In the genomic region with DNA sequence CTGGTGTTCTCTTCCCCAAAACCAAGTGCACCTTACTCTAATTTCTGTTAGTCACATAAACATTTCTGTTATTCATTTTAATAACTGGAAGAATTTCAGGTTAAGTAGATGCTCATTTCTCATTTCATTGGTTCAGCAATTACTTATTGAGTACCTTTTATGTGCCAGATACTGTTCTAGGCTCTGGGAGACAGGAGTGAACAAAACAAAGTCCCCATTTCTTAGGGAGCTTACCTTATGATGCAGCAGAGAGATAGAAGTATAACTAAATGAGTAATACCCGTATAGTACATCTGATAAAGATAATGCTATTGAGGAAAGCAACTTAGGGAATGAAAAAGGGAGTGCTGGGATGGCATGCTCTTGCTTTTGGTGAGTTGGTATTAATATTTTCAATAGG, we compare ENCODE assay signal across 30 cellular contexts. TPM values are rescaled to one million over a fixed set of nuclear protein-coding genes. Genes with fewer than 3 reads are reported as not detected.
DNase-seq lines count a peak whose midpoint lies in the region; ATAC-seq and TF ChIP-seq lines count a peak whose summit lies in the region.
"Had no signal": no experiment of that assay in that cellular context is flagged by ENCODE, and none has a peak within 500 bp of the region (broad histone marks: within the 10 kb centered on the region; RNA-seq: fewer than 3 reads in every experiment).

No MANE protein-coding gene starts in this region.

- peaks cover 68% of the 10 kb centered on the region for H3K4me1 Mint-ChIP-seq in activated CD4-positive, alpha-beta T cell treated with anti-CD3 and anti-CD28 coated beads, Interleukin-2, amount 10 ng/mL, durations not matched to agents 24 days and 14 days
- H3K4me1 Mint-ChIP-seq in natural killer cell (peaks cover 71 to 77% of the 10 kb centered on the region in 2 donors), GM23338 (no peaks in the 10 kb centered on the region)
- H3K4me1 Mint-ChIP-seq in natural killer cell treated with Interleukin-12 subunit alpha and Interleukin-12 subunit beta and Interleukin-15 and Interleukin-18, amount 100 ng/mL, for 72 hours (ENCODE audit: low read depth in 2 of 2), result peaks cover 60 to 75% of the 10 kb centered on the region in 2 donors
- peaks cover 77% of the 10 kb centered on the region for H3K4me1 Mint-ChIP-seq in central memory CD8-positive, alpha-beta T cell

- no peaks in the 10 kb centered on the region for H4K20me1 ChIP-seq in GM23338 (replicated peaks; ENCODE audit: insufficient read depth)

- peaks cover 11% of the 10 kb centered on the region for H3K9me3 Mint-ChIP-seq in activated CD4-positive, alpha-beta T cell treated with anti-CD3 and anti-CD28 coated beads, Interleukin-2, amount 10 ng/mL, durations not matched to agents 24 days and 14 days
- no peaks in the 10 kb centered on the region for H3K9me3 Mint-ChIP-seq in natural killer cell
- H3K9me3 Mint-ChIP-seq in natural killer cell treated with Interleukin-12 subunit alpha and Interleukin-12 subunit beta and Interleukin-15 and Interleukin-18, amount 100 ng/mL, for 72 hours, result no peaks in the 10 kb centered on the region
- no peaks in the 10 kb centered on the region for H3K9me3 Mint-ChIP-seq in central memory CD8-positive, alpha-beta T cell
- H3K9me3 Mint-ChIP-seq in GM23338, result peaks cover 14% of the 10 kb centered on the region; the same call in 2 of the 3 replicates

- no peaks in the 10 kb centered on the region for H3K27me3 ChIP-seq in GM23338 (ENCODE audit: insufficient read depth)
- H3K27me3 ChIP-seq: ascending aorta, neural progenitor cell, Peyer's patch, suprapubic skin, upper lobe of right lung had no signal

- H3K4me2 ChIP-seq in GM23338, result no peak overlapping the region
- H3K4me2 ChIP-seq: neural progenitor cell had no signal

- no peak for ATAC-seq in natural killer cell
- ATAC-seq in natural killer cell treated with Interleukin-12 subunit alpha and Interleukin-12 subunit beta and Interleukin-15 and Interleukin-18, amount 100 ng/mL, for 72 hours, result no peak
- no peak for ATAC-seq in central memory CD8-positive, alpha-beta T cell (replicated peaks; ENCODE audit: extremely low read depth, poor library complexity, severe bottlenecking)
- no peak for ATAC-seq in GM23338
- ATAC-seq in GM18870 (IDR thresholded peaks at IDR 0.05; ENCODE audit: unreplicated experiment), result no peak
- ATAC-seq: stimulated activated naive B cell treated with anti-CD40 and anti-IgM and Interleukin-4, amounts not matched to agents 10 μg/mL and 1 μg/mL and 100 μg/mL, for 72 hours; upper lobe of right lung had no signal

- no peaks in the 10 kb centered on the region for H3K4me1 ChIP-seq in GM23338 (ENCODE audit: insufficient read depth)
- H3K4me1 ChIP-seq: neural progenitor cell, parathyroid adenoma, Peyer's patch had no signal

- intact Hi-C loops in activated CD4-positive, alpha-beta T cell treated with anti-CD3 and anti-CD28 coated beads, Interleukin-2, amount 10 ng/mL, durations not matched to agents 24 days and 14 days (cut with micrococcal nuclease), result no loop called here
- intact Hi-C loops in natural killer cell (cut with micrococcal nuclease), result no loop called here

- no peak overlapping the region for H2AFZ ChIP-seq in GM23338
- H2AFZ ChIP-seq: neural progenitor cell, parathyroid adenoma had no signal

- DNase-seq in activated CD4-positive, alpha-beta T cell treated with anti-CD3 and anti-CD28 coated beads, Interleukin-2, amount 10 ng/mL, durations not matched to agents 24 days and 14 days, result no peak
- no peak for DNase-seq in activated CD4-positive, alpha-beta T cell treated with anti-CD3 and anti-CD28 coated beads, Interleukin-2, amount 50 U/mL, for 4 hours
- DNase-seq in natural killer cell (no peak), GM23338 (ENCODE audit: low spot score) (no peak), DMS 273 treated with DMSO at 0.1 percent for 48 hours (lab: John Stamatoyannopoulos, UW) (no peak)
- no peak for DNase-seq in natural killer cell treated with Interleukin-12 subunit alpha and Interleukin-12 subunit beta and Interleukin-15 and Interleukin-18, amount 100 ng/mL, for 72 hours (ENCODE audit: low spot score)
- DNase-seq in central memory CD8-positive, alpha-beta T cell (ENCODE audit: low spot score in 2 of 2), result no peak
- DNase-seq: 8988T; activated naive CD4-positive, alpha-beta T cell; effector CD4-positive, alpha-beta T cell; GOT3; hypothalamus; mammary epithelial cell; NCI-H1048; NCI-H1694; NCI-H446 treated with DMSO at 0.1 percent for 48 hours; NCI-H774; Peyer's patch; retina; SHP77 treated with DMSO at 0.1 percent for 48 hours; stimulated activated naive B cell treated with anti-CD40 and anti-IgM and Interleukin-4, amounts not matched to agents 10 μg/mL and 1 μg/mL and 100 μg/mL, for 72 hours; T1000; upper lobe of right lung had no signal

- H3K27ac Mint-ChIP-seq in activated CD4-positive, alpha-beta T cell treated with anti-CD3 and anti-CD28 coated beads, Interleukin-2, amount 10 ng/mL, durations not matched to agents 24 days and 14 days, result peak overlapping the region; percentile 57
- H3K27ac Mint-ChIP-seq in natural killer cell (peak overlapping the region; percentile 76 to 80), GM23338 (no peak overlapping the region)
- peak overlapping the region in 1 of 2 donors; percentile 32 for H3K27ac Mint-ChIP-seq in natural killer cell treated with Interleukin-12 subunit alpha and Interleukin-12 subunit beta and Interleukin-15 and Interleukin-18, amount 100 ng/mL, for 72 hours
- H3K27ac Mint-ChIP-seq in central memory CD8-positive, alpha-beta T cell (ENCODE audit: low read depth), result peak overlapping the region; percentile 34
- H3K27ac Mint-ChIP-seq: neural progenitor cell had no signal

- no peak overlapping the region for H3K27ac ChIP-seq in GM23338 (ENCODE audit: low read depth)
- H3K27ac ChIP-seq: ascending aorta, C4-2B, neural progenitor cell, parathyroid adenoma, Peyer's patch, suprapubic skin, VCaP had no signal

- no peaks in the 10 kb centered on the region for H3K27me3 Mint-ChIP-seq in activated CD4-positive, alpha-beta T cell treated with anti-CD3 and anti-CD28 coated beads, Interleukin-2, amount 10 ng/mL, durations not matched to agents 24 days and 14 days
- no peaks in the 10 kb centered on the region for H3K27me3 Mint-ChIP-seq in natural killer cell (ENCODE audit: low read depth in 2 of 2)
- no peaks in the 10 kb centered on the region for H3K27me3 Mint-ChIP-seq in natural killer cell treated with Interleukin-12 subunit alpha and Interleukin-12 subunit beta and Interleukin-15 and Interleukin-18, amount 100 ng/mL, for 72 hours
- no peaks in the 10 kb centered on the region for H3K27me3 Mint-ChIP-seq in central memory CD8-positive, alpha-beta T cell
- H3K27me3 Mint-ChIP-seq in GM23338 (ENCODE audit: insufficient read depth, low read depth, poor library complexity), result no peaks in the 10 kb centered on the region
- H3K27me3 Mint-ChIP-seq: stimulated activated naive B cell treated with anti-CD40 and anti-IgM and Interleukin-4, amounts not matched to agents 10 μg/mL and 1 μg/mL and 100 μg/mL, for 72 hours had no signal

- no peaks in the 10 kb centered on the region for H3K9me2 ChIP-seq in GM23338 (ENCODE audit: insufficient read depth)

- no peaks in the 10 kb centered on the region for H3K36me3 ChIP-seq in GM23338 (ENCODE audit: insufficient read depth)
- H3K36me3 ChIP-seq: ascending aorta, neural progenitor cell, Peyer's patch, suprapubic skin, upper lobe of right lung had no signal

- no peaks in the 10 kb centered on the region for H3K79me2 ChIP-seq in GM23338 (replicated peaks; ENCODE audit: insufficient read depth)
- H3K79me2 ChIP-seq: parathyroid adenoma had no signal

- H3F3A ChIP-seq in GM23338 (replicated peaks; ENCODE audit: low read depth), result no peaks in the 10 kb centered on the region

- H3K4me3 Mint-ChIP-seq in activated CD4-positive, alpha-beta T cell treated with anti-CD3 and anti-CD28 coated beads, Interleukin-2, amount 10 ng/mL, durations not matched to agents 24 days and 14 days, result no peak overlapping the region
- H3K4me3 Mint-ChIP-seq in natural killer cell, result no peak overlapping the region
- H3K4me3 Mint-ChIP-seq in natural killer cell treated with Interleukin-12 subunit alpha and Interleukin-12 subunit beta and Interleukin-15 and Interleukin-18, amount 100 ng/mL, for 72 hours, result no peak overlapping the region
- H3K4me3 Mint-ChIP-seq in central memory CD8-positive, alpha-beta T cell, result peak overlapping the region; percentile 1
- H3K4me3 Mint-ChIP-seq in GM23338, result no peak overlapping the region
- H3K4me3 Mint-ChIP-seq: neural progenitor cell; stimulated activated naive B cell treated with anti-CD40 and anti-IgM and Interleukin-4, amounts not matched to agents 10 μg/mL and 1 μg/mL and 100 μg/mL, for 72 hours had no signal

- H3K4me3 ChIP-seq in GM23338, result no peak overlapping the region
- H3K4me3 ChIP-seq: ascending aorta, neural progenitor cell, Peyer's patch, suprapubic skin, upper lobe of right lung had no signal

- peaks cover 55% of the 10 kb centered on the region for H3K36me3 Mint-ChIP-seq in activated CD4-positive, alpha-beta T cell treated with anti-CD3 and anti-CD28 coated beads, Interleukin-2, amount 10 ng/mL, durations not matched to agents 24 days and 14 days (ENCODE audit: low read depth)
- H3K36me3 Mint-ChIP-seq in natural killer cell (no peaks in the 10 kb centered on the region), GM23338 (ENCODE audit: low read depth) (peaks cover 3% of the 10 kb centered on the region; the same call in 1 of the 3 replicates)
- H3K36me3 Mint-ChIP-seq in natural killer cell treated with Interleukin-12 subunit alpha and Interleukin-12 subunit beta and Interleukin-15 and Interleukin-18, amount 100 ng/mL, for 72 hours, result peaks cover 21% of the 10 kb centered on the region
- H3K36me3 Mint-ChIP-seq in central memory CD8-positive, alpha-beta T cell (ENCODE audit: insufficient read depth), result peaks cover 15% of the 10 kb centered on the region
- H3K36me3 Mint-ChIP-seq: neural progenitor cell had no signal

- TF ChIP-seq CTCF in natural killer cell (IDR thresholded peaks at IDR 0.05) (no peak), GM23338 (conservative IDR thresholded peaks at IDR 0.05; ENCODE audit: low read depth in 2 of 2) (no peak)

TF ChIP-seq in GM23338, 12 proteins besides CTCF, POLR2A, EP300 and RAD21:
- TF ChIP-seq JUNB (IDR thresholded peaks at IDR 0.05; ENCODE audit: unreplicated experiment), result no peak
- no peak for TF ChIP-seq ZNF114 (CRISPR knock-in tag; IDR thresholded peaks at IDR 0.05)
TF ChIP-seq in GM23338: peak in this region for 0.

RNA-seq across cellular contexts. Expression of gene LRRC8C, which starts 33.7 kb away (rescaled TPM):
- 73.1 and 74.0 TPM in 2 replicates for total RNA-seq in activated CD4-positive, alpha-beta T cell treated with anti-CD3 and anti-CD28 coated beads, Interleukin-2, amount 10 ng/mL, durations not matched to agents 24 days and 14 days
- total RNA-seq in natural killer cell, result 10 to 100 TPM in 2 of 3 donors, 1 to 10 TPM in 1; 7.6 to 19.1 (median 15.1) TPM
- total RNA-seq in natural killer cell treated with Interleukin-12 subunit alpha and Interleukin-12 subunit beta and Interleukin-15 and Interleukin-18, amount 100 ng/mL, for 72 hours, result 10 to 100 TPM; 15.8 to 25.4 TPM
- 2.6 and 3.9 TPM in 2 replicates for total RNA-seq in GM23338 (2014; rRNA removed; shearing (Covaris generic))
- 0.78 and 0.89 TPM in 2 replicates for polyA plus RNA-seq in GM23338 (2016; fragmentation: Nextera tagmentation; extraction: Ambion mirVana)
